1 cellular context compared by ENCODE assay signal in the genomic region with DNA sequence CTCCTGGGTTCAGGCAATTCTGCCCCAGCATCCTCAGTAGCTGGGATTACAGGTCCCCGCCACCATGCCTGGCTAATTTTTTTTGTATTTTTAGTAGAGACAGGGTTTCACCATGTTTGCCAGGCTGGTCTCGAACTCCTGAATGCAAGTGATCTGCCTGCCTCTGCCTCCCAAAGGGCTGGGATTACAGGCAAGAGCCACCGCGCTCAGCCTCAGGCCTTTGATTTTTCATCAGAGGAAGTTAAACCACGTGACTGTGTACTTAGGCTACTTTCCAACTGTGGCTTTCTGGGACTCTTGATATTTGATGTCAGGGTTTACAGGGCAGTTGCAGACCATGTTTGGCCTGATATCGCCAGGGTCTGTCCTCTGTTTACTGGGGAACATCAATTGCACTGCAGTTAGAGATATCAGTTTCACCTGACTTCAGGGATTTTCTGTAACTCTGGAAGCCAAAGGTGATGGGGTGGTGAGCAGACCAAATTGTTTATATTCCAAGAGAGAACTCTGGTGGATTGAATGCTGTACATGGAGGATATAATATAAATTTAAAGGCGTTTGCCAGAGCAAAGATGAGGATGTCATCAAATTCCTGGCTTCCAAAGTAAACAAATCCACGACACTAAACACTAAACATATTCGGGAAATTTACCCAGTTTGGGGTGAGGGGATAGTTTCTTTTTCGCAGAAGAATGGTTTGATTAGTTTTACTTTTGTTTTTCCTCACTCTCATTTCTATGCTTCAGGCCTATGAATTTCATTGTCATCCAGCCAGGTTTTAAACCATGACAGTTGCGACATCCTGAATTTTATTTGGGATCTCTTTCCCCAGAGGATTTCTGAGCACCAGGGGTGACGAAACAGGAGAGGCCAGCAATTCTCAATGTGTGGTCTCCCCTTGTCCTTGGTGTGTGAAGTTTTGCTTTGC.
TF ChIP-seq lines count a peak whose summit lies in the region.

No MANE protein-coding gene starts in this region.

TF ChIP-seq in HepG2, 621 proteins besides CTCF, POLR2A, EP300 and RAD21 (continued from another document and continues in another):
- TF ChIP-seq, protein P1, sequence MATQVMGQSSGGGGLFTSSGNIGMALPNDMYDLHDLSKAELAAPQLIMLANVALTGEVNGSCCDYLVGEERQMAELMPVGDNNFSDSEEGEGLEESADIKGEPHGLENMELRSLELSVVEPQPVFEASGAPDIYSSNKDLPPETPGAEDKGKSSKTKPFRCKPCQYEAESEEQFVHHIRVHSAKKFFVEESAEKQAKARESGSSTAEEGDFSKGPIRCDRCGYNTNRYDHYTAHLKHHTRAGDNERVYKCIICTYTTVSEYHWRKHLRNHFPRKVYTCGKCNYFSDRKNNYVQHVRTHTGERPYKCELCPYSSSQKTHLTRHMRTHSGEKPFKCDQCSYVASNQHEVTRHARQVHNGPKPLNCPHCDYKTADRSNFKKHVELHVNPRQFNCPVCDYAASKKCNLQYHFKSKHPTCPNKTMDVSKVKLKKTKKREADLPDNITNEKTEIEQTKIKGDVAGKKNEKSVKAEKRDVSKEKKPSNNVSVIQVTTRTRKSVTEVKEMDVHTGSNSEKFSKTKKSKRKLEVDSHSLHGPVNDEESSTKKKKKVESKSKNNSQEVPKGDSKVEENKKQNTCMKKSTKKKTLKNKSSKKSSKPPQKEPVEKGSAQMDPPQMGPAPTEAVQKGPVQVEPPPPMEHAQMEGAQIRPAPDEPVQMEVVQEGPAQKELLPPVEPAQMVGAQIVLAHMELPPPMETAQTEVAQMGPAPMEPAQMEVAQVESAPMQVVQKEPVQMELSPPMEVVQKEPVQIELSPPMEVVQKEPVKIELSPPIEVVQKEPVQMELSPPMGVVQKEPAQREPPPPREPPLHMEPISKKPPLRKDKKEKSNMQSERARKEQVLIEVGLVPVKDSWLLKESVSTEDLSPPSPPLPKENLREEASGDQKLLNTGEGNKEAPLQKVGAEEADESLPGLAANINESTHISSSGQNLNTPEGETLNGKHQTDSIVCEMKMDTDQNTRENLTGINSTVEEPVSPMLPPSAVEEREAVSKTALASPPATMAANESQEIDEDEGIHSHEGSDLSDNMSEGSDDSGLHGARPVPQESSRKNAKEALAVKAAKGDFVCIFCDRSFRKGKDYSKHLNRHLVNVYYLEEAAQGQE (IDR thresholded peaks at IDR 0.05; ENCODE audit: borderline replicate concordance in 1 of 2, low read depth in 1 of 2, low read length in 2 of 2): no peak
- peak; percentile 98 for TF ChIP-seq RAD51 (IDR thresholded peaks at IDR 0.05; ENCODE audit: borderline replicate concordance)
- peak; percentile 74 for TF ChIP-seq BCL6 (CRISPR knock-in tag; IDR thresholded peaks at IDR 0.05)
- TF ChIP-seq CENPBD1 (CRISPR knock-in tag; IDR thresholded peaks at IDR 0.05; ENCODE audit: borderline replicate concordance, low read depth): no peak
- peak; percentile 54; the same call in 1 of the 2 replicates for TF ChIP-seq RFXAP (CRISPR knock-in tag; IDR thresholded peaks at IDR 0.05; ENCODE audit: borderline replicate concordance)
- TF ChIP-seq ZBTB1 (CRISPR knock-in tag; IDR thresholded peaks at IDR 0.05; ENCODE audit: borderline replicate concordance): no peak
- no peak for TF ChIP-seq ZNF205 (CRISPR knock-in tag; IDR thresholded peaks at IDR 0.05)
- peak; percentile 86 for TF ChIP-seq ZNF280D (CRISPR knock-in tag; IDR thresholded peaks at IDR 0.05)
- TF ChIP-seq IKZF1 (IDR thresholded peaks at IDR 0.05): no peak
- TF ChIP-seq DNMT3B (CRISPR knock-in tag; conservative IDR thresholded peaks at IDR 0.05): no peak; the same call in 1 of the 2 replicates
- TF ChIP-seq ATF1 (CRISPR knock-in tag; IDR thresholded peaks at IDR 0.05): no peak
- no peak for TF ChIP-seq ZNF619 (CRISPR knock-in tag; IDR thresholded peaks at IDR 0.05)
- no peak for TF ChIP-seq ATM (IDR thresholded peaks at IDR 0.05; ENCODE audit: borderline replicate concordance)
- no peak for TF ChIP-seq ZSCAN30 (CRISPR knock-in tag; IDR thresholded peaks at IDR 0.05)
- no peak for TF ChIP-seq ZNF558 (CRISPR knock-in tag; IDR thresholded peaks at IDR 0.05; ENCODE audit: borderline replicate concordance)
- peak; percentile 72; the same call in 1 of the 2 replicates for TF ChIP-seq SOX5 (CRISPR knock-in tag; IDR thresholded peaks at IDR 0.05; ENCODE audit: borderline replicate concordance)
- no peak for TF ChIP-seq ZNF326 (CRISPR knock-in tag; IDR thresholded peaks at IDR 0.05; ENCODE audit: borderline replicate concordance)
- TF ChIP-seq ZNF614 (CRISPR knock-in tag; IDR thresholded peaks at IDR 0.05; ENCODE audit: borderline replicate concordance): peak; percentile 86
- TF ChIP-seq, protein P2, sequence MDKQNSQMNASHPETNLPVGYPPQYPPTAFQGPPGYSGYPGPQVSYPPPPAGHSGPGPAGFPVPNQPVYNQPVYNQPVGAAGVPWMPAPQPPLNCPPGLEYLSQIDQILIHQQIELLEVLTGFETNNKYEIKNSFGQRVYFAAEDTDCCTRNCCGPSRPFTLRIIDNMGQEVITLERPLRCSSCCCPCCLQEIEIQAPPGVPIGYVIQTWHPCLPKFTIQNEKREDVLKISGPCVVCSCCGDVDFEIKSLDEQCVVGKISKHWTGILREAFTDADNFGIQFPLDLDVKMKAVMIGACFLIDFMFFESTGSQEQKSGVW (CRISPR knock-in tag; IDR thresholded peaks at IDR 0.05; ENCODE audit: borderline replicate concordance): no peak
- 0 out of 2 replicates have a peak, but pooled peaks have one; percentile 15 for TF ChIP-seq NR2C2 (CRISPR knock-in tag; IDR thresholded peaks at IDR 0.05; ENCODE audit: borderline replicate concordance)
- TF ChIP-seq KDM2A (CRISPR knock-in tag; IDR thresholded peaks at IDR 0.05; ENCODE audit: borderline replicate concordance, low read depth): 0 out of 2 replicates have a peak, but pooled peaks have one; percentile 18
- TF ChIP-seq PRDM10 (CRISPR knock-in tag; IDR thresholded peaks at IDR 0.05; ENCODE audit: low read depth): peak; percentile 54; the same call in 1 of the 2 replicates
- TF ChIP-seq ZNF431 (CRISPR knock-in tag; IDR thresholded peaks at IDR 0.05; ENCODE audit: borderline replicate concordance, low read depth): peak; percentile 95
- TF ChIP-seq ZNF367 (CRISPR knock-in tag; IDR thresholded peaks at IDR 0.05; ENCODE audit: borderline replicate concordance): no peak
- no peak for TF ChIP-seq ZNF256 (CRISPR knock-in tag; conservative IDR thresholded peaks at IDR 0.05)
- TF ChIP-seq ARID3A (IDR thresholded peaks at IDR 0.05; ENCODE audit: low read depth, low read length): peak; percentile 93
- TF ChIP-seq FOXO4 (CRISPR knock-in tag; conservative IDR thresholded peaks at IDR 0.05): no peak
- TF ChIP-seq NFE2 (CRISPR knock-in tag; IDR thresholded peaks at IDR 0.05): no peak
- no peak for TF ChIP-seq HCFC1 (IDR thresholded peaks at IDR 0.05; ENCODE audit: low read depth, low read length)
- TF ChIP-seq ZFP41 (CRISPR knock-in tag; IDR thresholded peaks at IDR 0.05; ENCODE audit: borderline replicate concordance): no peak
- TF ChIP-seq RNF219 (CRISPR knock-in tag; IDR thresholded peaks at IDR 0.05): peak; percentile 85
- TF ChIP-seq, protein P3, sequence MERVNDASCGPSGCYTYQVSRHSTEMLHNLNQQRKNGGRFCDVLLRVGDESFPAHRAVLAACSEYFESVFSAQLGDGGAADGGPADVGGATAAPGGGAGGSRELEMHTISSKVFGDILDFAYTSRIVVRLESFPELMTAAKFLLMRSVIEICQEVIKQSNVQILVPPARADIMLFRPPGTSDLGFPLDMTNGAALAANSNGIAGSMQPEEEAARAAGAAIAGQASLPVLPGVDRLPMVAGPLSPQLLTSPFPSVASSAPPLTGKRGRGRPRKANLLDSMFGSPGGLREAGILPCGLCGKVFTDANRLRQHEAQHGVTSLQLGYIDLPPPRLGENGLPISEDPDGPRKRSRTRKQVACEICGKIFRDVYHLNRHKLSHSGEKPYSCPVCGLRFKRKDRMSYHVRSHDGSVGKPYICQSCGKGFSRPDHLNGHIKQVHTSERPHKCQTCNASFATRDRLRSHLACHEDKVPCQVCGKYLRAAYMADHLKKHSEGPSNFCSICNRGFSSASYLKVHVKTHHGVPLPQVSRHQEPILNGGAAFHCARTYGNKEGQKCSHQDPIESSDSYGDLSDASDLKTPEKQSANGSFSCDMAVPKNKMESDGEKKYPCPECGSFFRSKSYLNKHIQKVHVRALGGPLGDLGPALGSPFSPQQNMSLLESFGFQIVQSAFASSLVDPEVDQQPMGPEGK (CRISPR knock-in tag; IDR thresholded peaks at IDR 0.05): peak; percentile 39; the same call in 1 of the 2 replicates
